In genomic region chr2:120602251-120602650, GRCh38 we compare ENCODE assay signal across 28 cellular contexts.
DNase-seq lines count a peak whose midpoint lies in the region; ATAC-seq and TF ChIP-seq lines count a peak whose summit lies in the region.
"Had no signal": no experiment of that assay in that cellular context is flagged by ENCODE, and none has a peak within 500 bp of the region (broad histone marks: within the 10 kb centered on the region; RNA-seq: fewer than 3 reads in every experiment).

No MANE protein-coding gene starts in this region.

- no peaks in the 10 kb centered on the region for H3K79me2 ChIP-seq in H9 (ENCODE audit: insufficient read depth, low read length)

- H3K27me3 ChIP-seq in heart left ventricle (peaks cover 0 to 11% (median 0%) of the 10 kb centered on the region in 9 donors), upper lobe of right lung (no peaks in the 10 kb centered on the region), H9 (ENCODE audit: insufficient read depth, low read length) (no peaks in the 10 kb centered on the region)
- H3K27me3 ChIP-seq: left lung, right lobe of liver, tibial artery had no signal

- no peak overlapping the region for H2BK120ac ChIP-seq in H9 (ENCODE audit: low read depth, low read length, poor library complexity, severe bottlenecking)

- POLR2A ChIA-PET in RWPE1 (lab: Yijun Ruan, JAX; ENCODE audit: low non-redundant PET) = no interaction called here

- no peak overlapping the region for H3K4me3 Mint-ChIP-seq in H9
- H3K4me3 Mint-ChIP-seq: activated CD8-positive, alpha-beta memory T cell treated with anti-CD3 and anti-CD28 coated beads, Interleukin-2, amount 10 ng/mL, durations not matched to agents 7 days and 5 days; activated naive CD8-positive, alpha-beta T cell treated with anti-CD3 and anti-CD28 coated beads for 36 hours; activated T-cell treated with anti-CD3 and anti-CD28 coated beads, Interleukin-2, amount 50 U/mL, for 4 hours; dendritic cell treated with granulocyte-macrophage colony-stimulating factor and Interleukin-4, amounts not matched to agents 40 ng/mL and 50 ng/mL, for 4 days; mesothelial cell of epicardium had no signal

- no peak overlapping the region for H3K23ac ChIP-seq in H9 (ENCODE audit: insufficient read length, low read depth, low read length)

- H3K56ac ChIP-seq in H9 (ENCODE audit: insufficient read length, low read depth, low read length) = no peak overlapping the region

- no peak overlapping the region for H2BK20ac ChIP-seq in H9 (ENCODE audit: low read depth, low read length, poor library complexity, severe bottlenecking)

- no peak overlapping the region for H2BK5ac ChIP-seq in H9 (ENCODE audit: insufficient read length, low read length)

- H3K79me1 ChIP-seq in H9 (ENCODE audit: insufficient read depth, low read depth, low read length, poor library complexity, severe bottlenecking) = no peaks in the 10 kb centered on the region

- H3K36me3 ChIP-seq in heart left ventricle = no peaks in the 10 kb centered on the region
- H3K36me3 ChIP-seq in upper lobe of right lung = no peaks in the 10 kb centered on the region
- H3K36me3 ChIP-seq: esophagus muscularis mucosa, left lung, right lobe of liver, tibial artery had no signal

- intact Hi-C loops in Right ventricle myocardium superior (cut with DNase I) (no loop called here), heart left ventricle (cut with DNase I) (no loop called here), upper lobe of right lung (cut with DNase I) (no loop called here)

- H3T11ph ChIP-seq in H9 (ENCODE audit: low read length) = no peak overlapping the region

- H3K36me3 Mint-ChIP-seq in H9 (ENCODE audit: insufficient read depth in 1 of 3, low read depth in 3 of 3) = no peaks in the 10 kb centered on the region; a peak in 1 of 7 replicates
- H3K36me3 Mint-ChIP-seq: activated CD8-positive, alpha-beta memory T cell treated with anti-CD3 and anti-CD28 coated beads, Interleukin-2, amount 10 ng/mL, durations not matched to agents 7 days and 5 days; activated naive CD8-positive, alpha-beta T cell treated with anti-CD3 and anti-CD28 coated beads for 36 hours; mesothelial cell of epicardium had no signal

- peaks cover 15 to 23% of the 10 kb centered on the region in 2 experiments for H3K4me1 Mint-ChIP-seq in H9
- H3K4me1 Mint-ChIP-seq: activated CD8-positive, alpha-beta memory T cell treated with anti-CD3 and anti-CD28 coated beads, Interleukin-2, amount 10 ng/mL, durations not matched to agents 7 days and 5 days; activated naive CD8-positive, alpha-beta T cell treated with anti-CD3 and anti-CD28 coated beads for 36 hours; mesothelial cell of epicardium had no signal

- H3K27ac ChIP-seq in heart left ventricle (no peak overlapping the region), RWPE1 (no peak overlapping the region), upper lobe of right lung (no peak overlapping the region), H9 (ENCODE audit: insufficient read length, low read depth, low read length) (no peak overlapping the region)
- H3K27ac ChIP-seq: esophagus muscularis mucosa, left lung, right lobe of liver, tibial artery had no signal

- no peak overlapping the region for H3K18ac ChIP-seq in H9 (ENCODE audit: insufficient read length, low read depth, low read length)

- no peak overlapping the region for H3K27ac Mint-ChIP-seq in H9
- H3K27ac Mint-ChIP-seq: activated CD8-positive, alpha-beta memory T cell treated with anti-CD3 and anti-CD28 coated beads, Interleukin-2, amount 10 ng/mL, durations not matched to agents 7 days and 5 days; activated naive CD8-positive, alpha-beta T cell treated with anti-CD3 and anti-CD28 coated beads for 36 hours; dendritic cell treated with granulocyte-macrophage colony-stimulating factor and Interleukin-4, amounts not matched to agents 40 ng/mL and 50 ng/mL, for 4 days; mesothelial cell of epicardium had no signal

- no peak overlapping the region for H3K14ac ChIP-seq in H9 (ENCODE audit: insufficient read depth, low read length)

- no peak overlapping the region for H2BK12ac ChIP-seq in H9 (ENCODE audit: insufficient read length, low read depth, low read length)

- no peak overlapping the region for H2AK5ac ChIP-seq in H9 (ENCODE audit: insufficient read length, low read length)

- ATAC-seq in Right ventricle myocardium superior (ENCODE audit: poor library complexity) (no peak), heart left ventricle (no peak), upper lobe of right lung (no peak), HG02763 (IDR thresholded peaks at IDR 0.05; ENCODE audit: unreplicated experiment) (no peak)
- ATAC-seq: activated CD8-positive, alpha-beta memory T cell treated with anti-CD3 and anti-CD28 coated beads, Interleukin-2, amount 10 ng/mL, durations not matched to agents 7 days and 5 days; activated T-cell treated with anti-CD3 and anti-CD28 coated beads, Interleukin-2, amount 50 U/mL, for 4 hours; GM12878; left lung had no signal

- H2AFZ ChIP-seq in H9 (ENCODE audit: low read length) = no peak overlapping the region

- H3K4me1 ChIP-seq in heart left ventricle (peaks cover 0 to 18% (median 9%) of the 10 kb centered on the region in 12 donors), upper lobe of right lung (peaks cover 5% of the 10 kb centered on the region), H9 (ENCODE audit: insufficient read depth, low read length) (peaks cover 3% of the 10 kb centered on the region; the same call in 1 of the 2 replicates)
- H3K4me1 ChIP-seq: left lung had no signal

- no peak overlapping the region for H3K4me2 ChIP-seq in H9 (ENCODE audit: insufficient read depth, insufficient read length, low read length)

- no peak overlapping the region for H4K5ac ChIP-seq in H9 (ENCODE audit: insufficient read length, low read depth, low read length)

- TF ChIP-seq CTCF in heart left ventricle (IDR thresholded peaks at IDR 0.05) (no peak), RWPE1 (conservative IDR thresholded peaks at IDR 0.05; ENCODE audit: low read depth) (no peak), fibroblast of mammary gland (conservative IDR thresholded peaks at IDR 0.05; ENCODE audit: control insufficient read depth, insufficient read depth, low read depth, low read length) (no peak), upper lobe of right lung (IDR thresholded peaks at IDR 0.05) (no peak), H9 (conservative IDR thresholded peaks at IDR 0.05) (no peak)

- DNase-seq in Right ventricle myocardium superior = peak; percentile 17
- no peak for DNase-seq in heart left ventricle
- DNase-seq in RWPE1 (ENCODE audit: low spot score) = peak; percentile 23
- DNase-seq in fibroblast of mammary gland (ENCODE audit: low read depth) = peak; percentile 6
- DNase-seq in upper lobe of right lung = peak; percentile 8
- DNase-seq in NCI-H774 (lab: John Stamatoyannopoulos, UW) = no peak
- DNase-seq in H9 = no peak
- DNase-seq: activated CD4-positive, alpha-beta T cell treated with anti-CD3 and anti-CD28 coated beads, Interleukin-2, amount 50 U/mL, for 4 hours; activated CD8-positive, alpha-beta memory T cell treated with anti-CD3 and anti-CD28 coated beads, Interleukin-2, amount 10 ng/mL, durations not matched to agents 7 days and 5 days; activated gamma-delta T cell; activated naive CD8-positive, alpha-beta T cell treated with anti-CD3 and anti-CD28 coated beads for 36 hours; activated T-cell treated with anti-CD3 and anti-CD28 coated beads, Interleukin-2, amount 50 U/mL, for 4 hours; central memory CD4-positive, alpha-beta T cell; DMS153; H7; NCI-H1048; NCI-H1694; NCI-H446 treated with DMSO at 0.1 percent for 48 hours; NCI-H82; stimulated activated CD4-positive, alpha-beta T cell treated with anti-CD3 and anti-CD28 coated beads, Interleukin-4, amount 100 ng/mL, for 1 hour; tibial artery had no signal

- no peak overlapping the region for H3K4me3 ChIP-seq in heart left ventricle
- H3K4me3 ChIP-seq in fibroblast of mammary gland (ENCODE audit: control insufficient read depth, low read depth, low read length) = no peak overlapping the region
- no peak overlapping the region for H3K4me3 ChIP-seq in upper lobe of right lung
- H3K4me3 ChIP-seq: esophagus muscularis mucosa, GM12878, left lung, right lobe of liver, tibial artery had no signal

- WGBS in heart left ventricle, 4 donors = 88 to 94% (median 93%) methylated on average over 7 of the region's 7 CpGs
- no CpG with 5 or more reads among the region's 7 CpGs for WGBS in H9 (ENCODE audit: extremely low coverage, insufficient read length, low lambda C conversion rate)

- TF ChIP-seq POLR2A in heart left ventricle (IDR thresholded peaks at IDR 0.05) = no peak

- H3K9me3 ChIP-seq in heart left ventricle = no peaks in the 10 kb centered on the region
- no peaks in the 10 kb centered on the region for H3K9me3 ChIP-seq in upper lobe of right lung
- no peaks in the 10 kb centered on the region for H3K9me3 ChIP-seq in H9 (ENCODE audit: control insufficient read depth, low read depth, low read length)
- H3K9me3 ChIP-seq: esophagus muscularis mucosa, left lung, right lobe of liver, tibial artery had no signal

- no peak overlapping the region for H4K91ac ChIP-seq in H9 (ENCODE audit: insufficient read length, low read depth, low read length)

- H3K4ac ChIP-seq in H9 (ENCODE audit: low read depth, low read length) = no peak overlapping the region

- no peak overlapping the region for H4K8ac ChIP-seq in H9 (replicated peaks; ENCODE audit: insufficient read length, low read depth, low read length)

- CTCF ChIA-PET in RWPE1 (lab: Yijun Ruan, JAX) = interaction anchor here (0.8 kb wide), 1 partner anchor 270 kb away, joined by 5 read pairs; no protein-coding TSS in a partner anchor

- H3K27me3 Mint-ChIP-seq in H9 (ENCODE audit: low read depth) = peaks cover 67% of the 10 kb centered on the region

- 0 out of 5 replicates have a peak, but pooled peaks cover 0 to 5% of the 10 kb centered on the region in 2 experiments for H3K9me3 Mint-ChIP-seq in H9
- H3K9me3 Mint-ChIP-seq: activated naive CD8-positive, alpha-beta T cell treated with anti-CD3 and anti-CD28 coated beads for 36 hours; activated T-cell treated with anti-CD3 and anti-CD28 coated beads, Interleukin-2, amount 50 U/mL, for 4 hours; dendritic cell treated with granulocyte-macrophage colony-stimulating factor and Interleukin-4, amounts not matched to agents 40 ng/mL and 50 ng/mL, for 4 days had no signal

- no peak overlapping the region for H2BK15ac ChIP-seq in H9 (ENCODE audit: low read depth, low read length)

- H3K23me2 ChIP-seq in H9 (ENCODE audit: insufficient read length, low read depth, low read length, poor library complexity, severe bottlenecking) = no peaks in the 10 kb centered on the region

- no peak overlapping the region for H3K9ac ChIP-seq in H9 (ENCODE audit: extremely low read depth, insufficient read length, low read length)

- H4K20me1 ChIP-seq in H9 (ENCODE audit: control insufficient read depth, insufficient read depth, insufficient read length) = no peaks in the 10 kb centered on the region

Comparison
In these comparisons a context has a peak if more than half of its experiments do, and no peak if none do; other contexts are left out.
1. DNase-seq: peak in Right ventricle myocardium superior (single experiment), RWPE1 (single experiment), fibroblast of mammary gland (single experiment) and upper lobe of right lung (single experiment); none in heart left ventricle (0 of 5), NCI-H774 (single experiment) and H9 (single experiment).